In the genomic region with DNA sequence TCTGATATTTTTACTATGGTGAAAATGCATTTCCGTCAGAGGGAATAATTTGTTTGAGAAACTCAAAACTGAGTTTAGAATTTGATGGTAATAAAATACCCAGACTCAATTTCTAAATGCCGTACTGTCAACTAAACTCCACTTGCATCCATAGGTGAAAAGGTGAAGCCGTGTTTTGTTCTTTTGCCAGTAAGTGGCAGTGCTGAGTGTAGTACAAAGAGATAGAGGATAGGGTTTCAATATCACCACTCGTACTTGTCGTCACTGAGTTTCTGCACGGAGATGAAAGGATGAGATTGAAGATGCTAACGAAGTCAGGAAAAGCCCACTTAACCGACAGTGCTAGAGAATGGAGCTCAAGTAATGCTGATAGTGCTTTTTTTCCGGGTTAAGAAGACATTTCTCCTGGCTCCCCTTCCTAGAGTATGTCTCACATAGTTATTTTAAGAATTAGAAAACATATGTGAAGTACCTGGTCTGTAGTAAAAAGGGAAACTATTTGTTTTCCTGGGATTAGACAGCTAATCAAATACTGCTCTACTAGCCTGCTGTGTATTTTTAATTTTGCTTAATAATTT, we compare ENCODE assay signal across 8 cellular contexts.
DNase-seq lines count a peak whose midpoint lies in the region; ATAC-seq and TF ChIP-seq lines count a peak whose summit lies in the region.

No MANE protein-coding gene starts in this region.

- peaks cover 98% of the 10 kb centered on the region for H3K9me3 Mint-ChIP-seq in GM23338
- H3K9me3 Mint-ChIP-seq in activated T-helper 1 cell treated with anti-CD3 and anti-CD28 coated beads, Interleukin-12 subunit alpha, Interleukin-12 subunit beta, Interleukin-2, Interleukin-4 antibody, amounts not matched to agents 30 ng/mL and 10 ng/mL and 1 ng/mL, durations not matched to agents 14 hours and 24 hours and 36 hours, result no peaks in the 10 kb centered on the region

- H3K27me3 Mint-ChIP-seq in GM23338 (ENCODE audit: insufficient read depth, low read depth, poor library complexity), result no peaks in the 10 kb centered on the region
- no peaks in the 10 kb centered on the region for H3K27me3 Mint-ChIP-seq in activated T-helper 1 cell treated with anti-CD3 and anti-CD28 coated beads, Interleukin-12 subunit alpha, Interleukin-12 subunit beta, Interleukin-2, Interleukin-4 antibody, amounts not matched to agents 30 ng/mL and 10 ng/mL and 1 ng/mL, durations not matched to agents 14 hours and 24 hours and 36 hours (ENCODE audit: insufficient read depth)

- peaks cover 37% of the 10 kb centered on the region; the same call in 2 of the 3 replicates for H3K36me3 Mint-ChIP-seq in GM23338 (ENCODE audit: low read depth)
- H3K36me3 Mint-ChIP-seq in activated T-helper 1 cell treated with anti-CD3 and anti-CD28 coated beads, Interleukin-12 subunit alpha, Interleukin-12 subunit beta, Interleukin-2, Interleukin-4 antibody, amounts not matched to agents 30 ng/mL and 10 ng/mL and 1 ng/mL, durations not matched to agents 14 hours and 24 hours and 36 hours (ENCODE audit: low read depth), result no peaks in the 10 kb centered on the region

- H2AFZ ChIP-seq in GM23338, result no peak overlapping the region

- no peak overlapping the region for H3K4me2 ChIP-seq in GM23338

- no peaks in the 10 kb centered on the region for H3K27me3 ChIP-seq in GM23338 (ENCODE audit: insufficient read depth)
- H3K27me3 ChIP-seq in effector memory CD4-positive, alpha-beta T cell (replicated peaks; ENCODE audit: control insufficient read depth, insufficient read depth, low read length, poor library complexity, severe bottlenecking), result no peaks in the 10 kb centered on the region

- intact Hi-C loops in activated T-helper 1 cell treated with anti-CD3 and anti-CD28 coated beads, Interleukin-12 subunit alpha, Interleukin-12 subunit beta, Interleukin-2, Interleukin-4 antibody, amounts not matched to agents 30 ng/mL and 10 ng/mL and 1 ng/mL, durations not matched to agents 14 hours and 24 hours and 36 hours (cut with micrococcal nuclease), result loop anchor here (5.0 kb wide), 1 partner anchor 407 kb away; no protein-coding TSS in a partner anchor

- no peak overlapping the region for H3K4me3 Mint-ChIP-seq in GM23338
- no peak overlapping the region for H3K4me3 Mint-ChIP-seq in activated T-helper 1 cell treated with anti-CD3 and anti-CD28 coated beads, Interleukin-12 subunit alpha, Interleukin-12 subunit beta, Interleukin-2, Interleukin-4 antibody, amounts not matched to agents 30 ng/mL and 10 ng/mL and 1 ng/mL, durations not matched to agents 14 hours and 24 hours and 36 hours

- H3K9me3 ChIP-seq in effector memory CD4-positive, alpha-beta T cell (ENCODE audit: control insufficient read depth, low read length), result no peaks in the 10 kb centered on the region

- H3K4me1 Mint-ChIP-seq in GM23338, result no peaks in the 10 kb centered on the region
- no peaks in the 10 kb centered on the region for H3K4me1 Mint-ChIP-seq in activated T-helper 1 cell treated with anti-CD3 and anti-CD28 coated beads, Interleukin-12 subunit alpha, Interleukin-12 subunit beta, Interleukin-2, Interleukin-4 antibody, amounts not matched to agents 30 ng/mL and 10 ng/mL and 1 ng/mL, durations not matched to agents 14 hours and 24 hours and 36 hours (ENCODE audit: low read depth)

- DNase-seq in GM23338 (ENCODE audit: low spot score), result peak; percentile 66
- DNase-seq in NCI-H2081 treated with DMSO at 0.1 percent for 48 hours (lab: John Stamatoyannopoulos, UW), result peak; percentile 10
- peak; percentile 1 for DNase-seq in iPS DF 19.7 (ENCODE audit: low read depth, low spot score)
- no peak for DNase-seq in effector memory CD4-positive, alpha-beta T cell
- DNase-seq in NOMO-1 (lab: John Stamatoyannopoulos, UW; ENCODE audit: unreplicated experiment in 2 of 2), result no peak
- no peak for DNase-seq in activated T-helper 1 cell treated with anti-CD3 and anti-CD28 coated beads, Interleukin-12 subunit alpha, Interleukin-12 subunit beta, Interleukin-2, Interleukin-4 antibody, amounts not matched to agents 30 ng/mL and 10 ng/mL and 1 ng/mL, durations not matched to agents 14 hours and 24 hours and 36 hours (ENCODE audit: low spot score)

- H3K9me2 ChIP-seq in GM23338 (ENCODE audit: insufficient read depth), result no peaks in the 10 kb centered on the region

- H4K20me1 ChIP-seq in GM23338 (replicated peaks; ENCODE audit: insufficient read depth), result no peaks in the 10 kb centered on the region

- H3K4me1 ChIP-seq in GM23338 (ENCODE audit: insufficient read depth), result peaks cover 11% of the 10 kb centered on the region; the same call in 1 of the 2 replicates
- no peaks in the 10 kb centered on the region for H3K4me1 ChIP-seq in effector memory CD4-positive, alpha-beta T cell (ENCODE audit: control insufficient read depth, insufficient read depth, low read length, poor library complexity, severe bottlenecking)

- H3K27ac Mint-ChIP-seq in GM23338, result no peak overlapping the region
- H3K27ac Mint-ChIP-seq in activated T-helper 1 cell treated with anti-CD3 and anti-CD28 coated beads, Interleukin-12 subunit alpha, Interleukin-12 subunit beta, Interleukin-2, Interleukin-4 antibody, amounts not matched to agents 30 ng/mL and 10 ng/mL and 1 ng/mL, durations not matched to agents 14 hours and 24 hours and 36 hours, result no peak overlapping the region

- no peaks in the 10 kb centered on the region for H3K79me2 ChIP-seq in GM23338 (replicated peaks; ENCODE audit: insufficient read depth)

- H3K36me3 ChIP-seq in GM23338 (ENCODE audit: insufficient read depth), result no peaks in the 10 kb centered on the region
- H3K36me3 ChIP-seq in effector memory CD4-positive, alpha-beta T cell (ENCODE audit: control insufficient read depth, insufficient read depth, low read length), result no peaks in the 10 kb centered on the region

- no peaks in the 10 kb centered on the region for H3F3A ChIP-seq in GM23338 (replicated peaks; ENCODE audit: low read depth)

- no peak overlapping the region for H3K27ac ChIP-seq in GM23338 (ENCODE audit: low read depth)
- H3K27ac ChIP-seq in effector memory CD4-positive, alpha-beta T cell (ENCODE audit: insufficient read depth, low read length, poor library complexity, severe bottlenecking), result no peak overlapping the region

- no peak for ATAC-seq in GM23338
- ATAC-seq in HG03520 (IDR thresholded peaks at IDR 0.05; ENCODE audit: unreplicated experiment), result no peak

- peak; percentile 46 for TF ChIP-seq CTCF in GM12873 (IDR thresholded peaks at IDR 0.05; ENCODE audit: insufficient read depth, low read depth, low read length, missing control alignments)
- TF ChIP-seq CTCF in GM23338 (conservative IDR thresholded peaks at IDR 0.05; ENCODE audit: low read depth in 2 of 2), result peak; percentile 60 to 70

- no peak overlapping the region for H3K4me3 ChIP-seq in GM23338
- H3K4me3 ChIP-seq in effector memory CD4-positive, alpha-beta T cell (ENCODE audit: insufficient read depth, low read depth, low read length, poor library complexity, severe bottlenecking), result no peak overlapping the region

TF ChIP-seq in GM23338, 12 proteins besides CTCF, POLR2A, EP300 and RAD21 (continues in another document):
- TF ChIP-seq, protein P1, sequence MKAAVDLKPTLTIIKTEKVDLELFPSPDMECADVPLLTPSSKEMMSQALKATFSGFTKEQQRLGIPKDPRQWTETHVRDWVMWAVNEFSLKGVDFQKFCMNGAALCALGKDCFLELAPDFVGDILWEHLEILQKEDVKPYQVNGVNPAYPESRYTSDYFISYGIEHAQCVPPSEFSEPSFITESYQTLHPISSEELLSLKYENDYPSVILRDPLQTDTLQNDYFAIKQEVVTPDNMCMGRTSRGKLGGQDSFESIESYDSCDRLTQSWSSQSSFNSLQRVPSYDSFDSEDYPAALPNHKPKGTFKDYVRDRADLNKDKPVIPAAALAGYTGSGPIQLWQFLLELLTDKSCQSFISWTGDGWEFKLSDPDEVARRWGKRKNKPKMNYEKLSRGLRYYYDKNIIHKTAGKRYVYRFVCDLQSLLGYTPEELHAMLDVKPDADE (IDR thresholded peaks at IDR 0.05), result no peak

Comparison
In these comparisons a context has a peak if more than half of its experiments do, and no peak if none do; other contexts are left out.
1. DNase-seq: peak in GM23338 (single experiment), NCI-H2081 treated with DMSO at 0.1 percent for 48 hours (single experiment) and iPS DF 19.7 (single experiment); none in effector memory CD4-positive, alpha-beta T cell (0 of 3), NOMO-1 (0 of 2) and activated T-helper 1 cell treated with anti-CD3 and anti-CD28 coated beads, Interleukin-12 subunit alpha, Interleukin-12 subunit beta, Interleukin-2, Interleukin-4 antibody, amounts not matched to agents 30 ng/mL and 10 ng/mL and 1 ng/mL, durations not matched to agents 14 hours and 24 hours and 36 hours (single experiment).